8 cellular contexts compared by ENCODE assay signal in genomic region chr21:14864211-14865021, GRCh38.
A peak's percentile ranks its signal among the peaks of the same experiment; 100 is the strongest.
DNase-seq lines count a peak whose midpoint lies in the region; ATAC-seq, FAIRE-seq and TF ChIP-seq lines count a peak whose summit lies in the region.

No MANE protein-coding gene starts in this region.

- no peaks in the 10 kb centered on the region for H3K79me2 ChIP-seq in osteoblast (ENCODE audit: insufficient read depth, low read length)

- no peak overlapping the region for H3K4me3 ChIP-seq in osteoblast (ENCODE audit: insufficient read depth, low read length)
- no peak overlapping the region for H3K4me3 ChIP-seq in H7 (ENCODE audit: insufficient read depth, low read depth, low read length)

- no peak for TF ChIP-seq POLR2A in GM12891 (IDR thresholded peaks at IDR 0.05; ENCODE audit: low read depth, low read length)

- DNase-seq in GM12891 (ENCODE audit: insufficient read length, low spot score): no peak
- peak; percentile 35 for DNase-seq in NCI-H460 (ENCODE audit: extremely low read depth, low read depth)
- peak; percentile 62 to 63 for DNase-seq in activated T-cell treated with anti-CD3 and anti-CD28 coated beads, Interleukin-2, amount 50 U/mL, for 48 hours
- peak; percentile 93 for DNase-seq in globus pallidus (ENCODE audit: low spot score)
- peak; percentile 67 for DNase-seq in osteoblast (ENCODE audit: insufficient read length, low spot score, missing footprints)
- DNase-seq in H7: no peak

- no peaks in the 10 kb centered on the region for H4K20me1 ChIP-seq in osteoblast (ENCODE audit: insufficient read depth, low read length)

- H3K4me1 ChIP-seq in osteoblast (ENCODE audit: insufficient read depth, low read length): peaks cover 15% of the 10 kb centered on the region

- TF ChIP-seq CTCF in 22Rv1 (IDR thresholded peaks at IDR 0.05): peak; percentile 72
- peak; percentile 77 for TF ChIP-seq CTCF in osteoblast (IDR thresholded peaks at IDR 0.05; ENCODE audit: extremely low read depth, low read depth, low read length)

- no peaks in the 10 kb centered on the region for H3K9me3 ChIP-seq in osteoblast (ENCODE audit: low read depth, low read length)

- peak overlapping the region; percentile 49 for H2AFZ ChIP-seq in osteoblast (ENCODE audit: low read length)

- peak; percentile 52 for FAIRE-seq in GM12891 (lab: Jason Lieb, UNC)

- peak overlapping the region; percentile 10 for H3K4me2 ChIP-seq in osteoblast (ENCODE audit: insufficient read depth, low read length)

- no peaks in the 10 kb centered on the region for H3K36me3 ChIP-seq in osteoblast (ENCODE audit: insufficient read depth, low read length)
- no peaks in the 10 kb centered on the region for H3K36me3 ChIP-seq in H7 (replicated peaks; ENCODE audit: control insufficient read depth, insufficient read depth, low read length)

- peak; percentile 81 for ATAC-seq in HG02870 (IDR thresholded peaks at IDR 0.05; ENCODE audit: unreplicated experiment)

- H3K27me3 ChIP-seq in osteoblast (ENCODE audit: insufficient read depth, low read length) (no peaks in the 10 kb centered on the region), H7 (ENCODE audit: control insufficient read depth, insufficient read depth, low read length) (no peaks in the 10 kb centered on the region)

- H3K27ac ChIP-seq in 22Rv1 (no peak overlapping the region), osteoblast (ENCODE audit: low read depth, low read length) (peak overlapping the region; percentile 10)

TF ChIP-seq in GM12891, 5 proteins besides CTCF, POLR2A, EP300 and RAD21:
- TF ChIP-seq POLR2AphosphoS5 (IDR thresholded peaks at IDR 0.05; ENCODE audit: low read depth, low read length) (no peak), TAF1 (IDR thresholded peaks at IDR 0.05; ENCODE audit: low read depth, low read length) (no peak), POU2F2 (IDR thresholded peaks at IDR 0.05; ENCODE audit: low read depth, low read length) (no peak)

Comparison
In these comparisons a context has a peak if more than half of its experiments do, and no peak if none do; other contexts are left out.
1. DNase-seq: peak in NCI-H460 (single experiment), activated T-cell treated with anti-CD3 and anti-CD28 coated beads, Interleukin-2, amount 50 U/mL, for 48 hours (2 of 2), globus pallidus (single experiment) and osteoblast (single experiment); none in GM12891 (single experiment) and H7 (single experiment).